2 cellular contexts compared by ENCODE assay signal in genomic region chr1:178010674-178011073, GRCh38.
TF ChIP-seq lines count a peak whose summit lies in the region.

No MANE protein-coding gene starts in this region.

TF ChIP-seq in HCT116, 20 proteins besides CTCF, POLR2A, EP300 and RAD21 (continued from another document):
- no peak for TF ChIP-seq EZH2phosphoT487 (IDR thresholded peaks at IDR 0.05; ENCODE audit: borderline replicate concordance)
- TF ChIP-seq CBX3 (IDR thresholded peaks at IDR 0.05; ENCODE audit: low read depth) = no peak
- TF ChIP-seq SRF (IDR thresholded peaks at IDR 0.05; ENCODE audit: low read depth) = no peak
- TF ChIP-seq ZNF274 (IDR thresholded peaks at IDR 0.05; ENCODE audit: low read depth, low read length) = no peak
- TF ChIP-seq REST (IDR thresholded peaks at IDR 0.05; ENCODE audit: low read depth) = no peak
- no peak for TF ChIP-seq ELF1 (IDR thresholded peaks at IDR 0.05; ENCODE audit: borderline replicate concordance, low read depth)
- no peak for TF ChIP-seq ATF3 (IDR thresholded peaks at IDR 0.05)
- TF ChIP-seq JUND (IDR thresholded peaks at IDR 0.05) = no peak
- no peak for TF ChIP-seq CEBPB (IDR thresholded peaks at IDR 0.05; ENCODE audit: low read depth)
- TF ChIP-seq TCF7L2 (IDR thresholded peaks at IDR 0.05; ENCODE audit: borderline replicate concordance, extremely low read depth, insufficient read depth, insufficient read length) = no peak

TF ChIP-seq in HepG2, 621 proteins besides CTCF, POLR2A, EP300 and RAD21 (continued from another document):
- TF ChIP-seq CHD4 (IDR thresholded peaks at IDR 0.05; ENCODE audit: borderline replicate concordance, low read length) = no peak
- TF ChIP-seq ZNF644 (CRISPR knock-in tag; IDR thresholded peaks at IDR 0.05; ENCODE audit: low read depth) = 0 out of 2 replicates have a peak, but pooled peaks have one; percentile 11
- no peak for TF ChIP-seq ZNF850 (CRISPR knock-in tag; conservative IDR thresholded peaks at IDR 0.05)
- no peak for TF ChIP-seq NCOR1 (IDR thresholded peaks at IDR 0.05; ENCODE audit: borderline replicate concordance, low read length)
- TF ChIP-seq ISL2 (CRISPR knock-in tag; IDR thresholded peaks at IDR 0.05) = no peak
- no peak for TF ChIP-seq ZKSCAN5 (CRISPR knock-in tag; IDR thresholded peaks at IDR 0.05)
- no peak for TF ChIP-seq RBM22 (optimal IDR thresholded peaks at IDR 0.05; ENCODE audit: low read length)
- TF ChIP-seq RARA (CRISPR knock-in tag; IDR thresholded peaks at IDR 0.05) = 0 out of 2 replicates have a peak, but pooled peaks have one; percentile 8
- TF ChIP-seq ZNF841 (CRISPR knock-in tag; IDR thresholded peaks at IDR 0.05; ENCODE audit: borderline replicate concordance) = no peak
- TF ChIP-seq ELK4 (CRISPR knock-in tag; IDR thresholded peaks at IDR 0.05; ENCODE audit: borderline replicate concordance) = no peak
- TF ChIP-seq HNF4A (CRISPR knock-in tag; IDR thresholded peaks at IDR 0.05) = 0 out of 2 replicates have a peak, but pooled peaks have one; percentile 19
- no peak for TF ChIP-seq TERF1 (CRISPR knock-in tag; IDR thresholded peaks at IDR 0.05)
- no peak for TF ChIP-seq ZNF619 (CRISPR knock-in tag; IDR thresholded peaks at IDR 0.05)
- TF ChIP-seq ZNF282 (IDR thresholded peaks at IDR 0.05; ENCODE audit: partially characterized antibody) = no peak
- no peak for TF ChIP-seq PTBP1 (IDR thresholded peaks at IDR 0.05; ENCODE audit: low read depth, low read length, poor library complexity, severe bottlenecking)
- no peak for TF ChIP-seq SOX6 (IDR thresholded peaks at IDR 0.05)
- no peak for TF ChIP-seq SOX6 (CRISPR knock-in tag; IDR thresholded peaks at IDR 0.05)
- no peak for TF ChIP-seq ZFX (CRISPR knock-in tag; IDR thresholded peaks at IDR 0.05; ENCODE audit: low read depth)
- TF ChIP-seq ZNF780A (CRISPR knock-in tag; IDR thresholded peaks at IDR 0.05) = no peak
- TF ChIP-seq ZBTB3 (CRISPR knock-in tag; IDR thresholded peaks at IDR 0.05; ENCODE audit: borderline replicate concordance, low read depth) = no peak
- TF ChIP-seq CEBPG (CRISPR knock-in tag; IDR thresholded peaks at IDR 0.05) = 0 out of 2 replicates have a peak, but pooled peaks have one; percentile 41
- TF ChIP-seq TRAFD1 (CRISPR knock-in tag; IDR thresholded peaks at IDR 0.05; ENCODE audit: borderline replicate concordance) = no peak
- TF ChIP-seq ZNF775 (CRISPR knock-in tag; IDR thresholded peaks at IDR 0.05; ENCODE audit: borderline replicate concordance) = no peak
- TF ChIP-seq ZBTB10 (CRISPR knock-in tag; IDR thresholded peaks at IDR 0.05; ENCODE audit: borderline replicate concordance) = no peak
- no peak for TF ChIP-seq ATRX (CRISPR knock-in tag; IDR thresholded peaks at IDR 0.05; ENCODE audit: borderline replicate concordance)
- no peak for TF ChIP-seq TFDP2 (CRISPR knock-in tag; IDR thresholded peaks at IDR 0.05)
- no peak for TF ChIP-seq ARNT (IDR thresholded peaks at IDR 0.05)
- TF ChIP-seq HOXA5 (CRISPR knock-in tag; IDR thresholded peaks at IDR 0.05) = no peak
- no peak for TF ChIP-seq TCF7 (IDR thresholded peaks at IDR 0.05; ENCODE audit: low read depth)
- no peak for TF ChIP-seq ZNF496 (CRISPR knock-in tag; IDR thresholded peaks at IDR 0.05; ENCODE audit: insufficient replicate concordance)
- no peak for TF ChIP-seq NBN (conservative IDR thresholded peaks at IDR 0.05)
- no peak for TF ChIP-seq FOXA3 (CRISPR knock-in tag; IDR thresholded peaks at IDR 0.05)
